In genomic region chr4:77209012-77209411, GRCh38 we compare ENCODE assay signal across 1 cellular context.
TF ChIP-seq lines count a peak whose summit lies in the region.

No MANE protein-coding gene starts in this region.

TF ChIP-seq in GM23338, 12 proteins besides CTCF, POLR2A, EP300 and RAD21 (continued from another document):
- TF ChIP-seq, protein P1, sequence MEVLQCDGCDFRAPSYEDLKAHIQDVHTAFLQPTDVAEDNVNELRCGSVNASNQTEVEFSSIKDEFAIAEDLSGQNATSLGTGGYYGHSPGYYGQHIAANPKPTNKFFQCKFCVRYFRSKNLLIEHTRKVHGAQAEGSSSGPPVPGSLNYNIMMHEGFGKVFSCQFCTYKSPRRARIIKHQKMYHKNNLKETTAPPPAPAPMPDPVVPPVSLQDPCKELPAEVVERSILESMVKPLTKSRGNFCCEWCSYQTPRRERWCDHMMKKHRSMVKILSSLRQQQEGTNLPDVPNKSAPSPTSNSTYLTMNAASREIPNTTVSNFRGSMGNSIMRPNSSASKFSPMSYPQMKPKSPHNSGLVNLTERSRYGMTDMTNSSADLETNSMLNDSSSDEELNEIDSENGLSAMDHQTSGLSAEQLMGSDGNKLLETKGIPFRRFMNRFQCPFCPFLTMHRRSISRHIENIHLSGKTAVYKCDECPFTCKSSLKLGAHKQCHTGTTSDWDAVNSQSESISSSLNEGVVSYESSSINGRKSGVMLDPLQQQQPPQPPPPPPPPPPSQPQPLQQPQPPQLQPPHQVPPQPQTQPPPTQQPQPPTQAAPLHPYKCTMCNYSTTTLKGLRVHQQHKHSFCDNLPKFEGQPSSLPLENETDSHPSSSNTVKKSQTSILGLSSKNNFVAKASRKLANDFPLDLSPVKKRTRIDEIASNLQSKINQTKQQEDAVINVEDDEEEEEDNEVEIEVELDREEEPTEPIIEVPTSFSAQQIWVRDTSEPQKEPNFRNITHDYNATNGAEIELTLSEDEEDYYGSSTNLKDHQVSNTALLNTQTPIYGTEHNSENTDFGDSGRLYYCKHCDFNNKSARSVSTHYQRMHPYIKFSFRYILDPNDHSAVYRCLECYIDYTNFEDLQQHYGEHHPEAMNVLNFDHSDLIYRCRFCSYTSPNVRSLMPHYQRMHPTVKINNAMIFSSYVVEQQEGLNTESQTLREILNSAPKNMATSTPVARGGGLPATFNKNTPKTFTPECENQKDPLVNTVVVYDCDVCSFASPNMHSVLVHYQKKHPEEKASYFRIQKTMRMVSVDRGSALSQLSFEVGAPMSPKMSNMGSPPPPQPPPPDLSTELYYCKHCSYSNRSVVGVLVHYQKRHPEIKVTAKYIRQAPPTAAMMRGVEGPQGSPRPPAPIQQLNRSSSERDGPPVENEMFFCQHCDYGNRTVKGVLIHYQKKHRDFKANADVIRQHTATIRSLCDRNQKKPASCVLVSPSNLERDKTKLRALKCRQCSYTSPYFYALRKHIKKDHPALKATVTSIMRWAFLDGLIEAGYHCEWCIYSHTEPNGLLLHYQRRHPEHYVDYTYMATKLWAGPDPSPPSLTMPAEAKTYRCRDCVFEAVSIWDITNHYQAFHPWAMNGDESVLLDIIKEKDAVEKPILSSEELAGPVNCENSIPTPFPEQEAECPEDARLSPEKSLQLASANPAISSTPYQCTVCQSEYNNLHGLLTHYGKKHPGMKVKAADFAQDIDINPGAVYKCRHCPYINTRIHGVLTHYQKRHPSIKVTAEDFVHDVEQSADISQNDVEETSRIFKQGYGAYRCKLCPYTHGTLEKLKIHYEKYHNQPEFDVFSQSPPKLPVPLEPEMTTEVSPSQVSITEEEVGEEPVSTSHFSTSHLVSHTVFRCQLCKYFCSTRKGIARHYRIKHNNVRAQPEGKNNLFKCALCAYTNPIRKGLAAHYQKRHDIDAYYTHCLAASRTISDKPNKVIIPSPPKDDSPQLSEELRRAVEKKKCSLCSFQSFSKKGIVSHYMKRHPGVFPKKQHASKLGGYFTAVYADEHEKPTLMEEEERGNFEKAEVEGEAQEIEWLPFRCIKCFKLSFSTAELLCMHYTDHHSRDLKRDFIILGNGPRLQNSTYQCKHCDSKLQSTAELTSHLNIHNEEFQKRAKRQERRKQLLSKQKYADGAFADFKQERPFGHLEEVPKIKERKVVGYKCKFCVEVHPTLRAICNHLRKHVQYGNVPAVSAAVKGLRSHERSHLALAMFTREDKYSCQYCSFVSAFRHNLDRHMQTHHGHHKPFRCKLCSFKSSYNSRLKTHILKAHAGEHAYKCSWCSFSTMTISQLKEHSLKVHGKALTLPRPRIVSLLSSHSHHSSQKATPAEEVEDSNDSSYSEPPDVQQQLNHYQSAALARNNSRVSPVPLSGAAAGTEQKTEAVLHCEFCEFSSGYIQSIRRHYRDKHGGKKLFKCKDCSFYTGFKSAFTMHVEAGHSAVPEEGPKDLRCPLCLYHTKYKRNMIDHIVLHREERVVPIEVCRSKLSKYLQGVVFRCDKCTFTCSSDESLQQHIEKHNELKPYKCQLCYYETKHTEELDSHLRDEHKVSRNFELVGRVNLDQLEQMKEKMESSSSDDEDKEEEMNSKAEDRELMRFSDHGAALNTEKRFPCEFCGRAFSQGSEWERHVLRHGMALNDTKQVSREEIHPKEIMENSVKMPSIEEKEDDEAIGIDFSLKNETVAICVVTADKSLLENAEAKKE (CRISPR knock-in tag; IDR thresholded peaks at IDR 0.05), result no peak
- no peak for TF ChIP-seq POLR2AphosphoS5 (IDR thresholded peaks at IDR 0.05; ENCODE audit: low read depth)
